Comparison of ENCODE assay signal across 26 cellular contexts in genomic region chr4:77652237-77652897, GRCh38. TPM values are rescaled to one million over a fixed set of nuclear protein-coding genes. Genes with fewer than 3 reads are reported as not detected.
A peak's percentile ranks its signal among the peaks of the same experiment; 100 is the strongest.
DNase-seq lines count a peak whose midpoint lies in the region; ATAC-seq, FAIRE-seq and TF ChIP-seq lines count a peak whose summit lies in the region.
"Had no signal": no experiment of that assay in that cellular context is flagged by ENCODE, and none has a peak within 500 bp of the region (broad histone marks: within the 10 kb centered on the region; RNA-seq: fewer than 3 reads in every experiment).

No MANE protein-coding gene starts in this region.

- no peak overlapping the region for H3K4me3 ChIP-seq in body of pancreas
- no peak overlapping the region for H3K4me3 ChIP-seq in lower leg skin (ENCODE audit: low read depth, poor library complexity, severe bottlenecking)
- H3K4me3 ChIP-seq: GM23338 had no signal

- peak overlapping the region in 2 of 4 donors; percentile 58 to 60 for H3K27ac ChIP-seq in body of pancreas
- H3K27ac ChIP-seq: 22Rv1, WERI-Rb-1 had no signal

- no peaks in the 10 kb centered on the region for H3K9me3 ChIP-seq in body of pancreas
- H3K9me3 ChIP-seq: BE2C had no signal

- intact Hi-C loops in body of pancreas (cut with DNase I): no loop called here
- intact Hi-C loops in lower leg skin (cut with DNase I; ENCODE audit: low total_unique reads): no loop called here
- intact Hi-C loops in cardiac septum (cut with DNase I): no loop called here

- peak; percentile 24 for FAIRE-seq in islet of Langerhans (lab: Jason Lieb, UNC)
- FAIRE-seq: astrocyte, GM18507 had no signal

- TF ChIP-seq CTCF in body of pancreas (IDR thresholded peaks at IDR 0.05): no peak
- no peak for TF ChIP-seq CTCF in lower leg skin (IDR thresholded peaks at IDR 0.05)

- 35 to 41% methylated on average over 5 of the region's 5 CpGs for WGBS in body of pancreas, 2 donors
- WGBS in lower leg skin, 2 donors: 45% methylated on average over 5 of the region's 5 CpGs

- peak; percentile 25 for DNase-seq in DMS53 (lab: John Stamatoyannopoulos, UW)
- no peak for DNase-seq in DMS53 treated with DMSO at 0.1 percent for 48 hours (lab: John Stamatoyannopoulos, UW; ENCODE audit: unreplicated experiment)
- DNase-seq in body of pancreas: peak in 2 of 4 donors; percentile 12 to 45
- peak; percentile 95 for DNase-seq in pons (ENCODE audit: low spot score)
- no peak for DNase-seq in lower leg skin (ENCODE audit: low spot score in 2 of 2)
- no peak for DNase-seq in cardiac septum (ENCODE audit: low spot score)
- DNase-seq: activated CD8-positive, alpha-beta T cell treated with anti-CD3 and anti-CD28 coated beads, Interleukin-2, amount 10 ng/mL, durations not matched to agents 7 days and 5 days; activated T-cell treated with anti-CD3 and anti-CD28 coated beads, Interleukin-2, amount 50 U/mL, for 4 hours; BE2C; glutamatergic neuron; NCI-H1930; NCI-H510A treated with DMSO at 0.1 percent for 48 hours; right cardiac atrium; stimulated activated CD4-positive, alpha-beta T cell treated with anti-CD3 and anti-CD28 coated beads, Interleukin-15, amount 100 ng/mL, for 24 hours; WERI-Rb-1 had no signal

- no peaks in the 10 kb centered on the region for H3K36me3 ChIP-seq in body of pancreas (replicated peaks in 1 of 2; ENCODE audit: insufficient read depth in 1 of 2, low read depth in 2 of 2)
- H3K36me3 ChIP-seq: BE2C, WERI-Rb-1 had no signal

- H3K4me1 ChIP-seq in body of pancreas: peaks cover 43% of the 10 kb centered on the region
- H3K4me1 ChIP-seq: BE2C had no signal

- peak; percentile 69 for ATAC-seq in body of pancreas
- ATAC-seq in HG03378 (IDR thresholded peaks at IDR 0.05; ENCODE audit: unreplicated experiment): no peak
- ATAC-seq: activated CD8-positive, alpha-beta T cell treated with anti-CD3 and anti-CD28 coated beads, Interleukin-2, amount 10 ng/mL, durations not matched to agents 7 days and 5 days; activated T-cell treated with anti-CD3 and anti-CD28 coated beads, Interleukin-2, amount 50 U/mL, for 4 hours; esophagus mucosa; GM23338; right cardiac atrium; stimulated activated effector memory CD8-positive, alpha-beta T cell treated with anti-CD3 and anti-CD28 coated beads, Interleukin-12 subunit alpha, Interleukin-12 subunit beta, amount 100 ng/mL, for 72 hours had no signal

- no peaks in the 10 kb centered on the region for H3K27me3 ChIP-seq in body of pancreas

- TF ChIP-seq POLR2A in body of pancreas (IDR thresholded peaks at IDR 0.05) (no peak), lower leg skin (IDR thresholded peaks at IDR 0.05) (no peak)

RNA-seq across cellular contexts. Expression of gene CXCL13, which starts 46.7 kb away (rescaled TPM):
- not detected for total RNA-seq in body of pancreas
- total RNA-seq in lower leg skin: under 1 TPM in 1 of 4 donors, not detected in 3; 0.34 TPM
- total RNA-seq in cardiac septum: not detected
- total RNA-seq: activated CD8-positive, alpha-beta T cell treated with anti-CD3 and anti-CD28 coated beads, Interleukin-2, amount 10 ng/mL, durations not matched to agents 7 days and 5 days; astrocyte; dermis microvascular lymphatic vessel endothelial cell; GM23338; M059J; right cardiac atrium; T-helper 1 cell treated with Interleukin-12 subunit alpha and Interleukin-12 subunit beta and Interleukin-4 antibody, amounts not matched to agents 30 ng/mL and 1 ng/mL, for 36 hours had no signal

Comparison
In these comparisons a context has a peak if more than half of its experiments do, and no peak if none do; other contexts are left out.
1. DNase-seq: peak in DMS53 (single experiment) and pons (single experiment); none in DMS53 treated with DMSO at 0.1 percent for 48 hours (single experiment), lower leg skin (0 of 2) and cardiac septum (single experiment).